Comparison of ENCODE assay signal across 8 cellular contexts in the genomic region with DNA sequence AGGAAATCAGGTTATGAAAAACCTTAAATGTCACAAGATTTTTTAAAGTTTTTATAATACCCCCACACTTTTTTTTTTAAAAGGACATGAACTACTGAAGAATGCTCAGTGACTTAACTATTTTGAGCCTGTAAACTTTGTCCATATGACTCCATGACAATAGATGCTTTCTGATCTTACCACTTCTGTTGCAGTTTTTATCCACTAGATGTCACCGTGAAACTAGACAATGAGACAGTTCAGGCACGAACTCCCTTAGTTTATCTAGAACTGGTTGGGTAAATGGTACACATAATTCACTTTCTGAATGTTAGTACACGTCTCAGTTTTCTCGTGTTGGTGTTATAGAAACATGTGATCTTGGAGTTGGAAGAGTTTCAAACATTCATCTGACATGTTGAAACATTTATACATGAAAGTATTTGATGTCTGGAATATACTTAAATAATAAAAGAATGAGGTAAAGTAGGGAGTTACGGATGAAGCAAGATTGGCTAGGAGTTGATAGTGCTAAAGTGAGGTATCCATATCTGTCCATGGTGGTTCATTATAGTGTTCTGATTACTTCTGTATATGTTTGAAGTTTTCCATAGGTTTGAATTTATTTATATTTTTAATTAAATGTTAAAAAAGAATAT. TPM values are rescaled to one million over a fixed set of nuclear protein-coding genes. Genes with fewer than 3 reads are reported as not detected.
DNase-seq lines count a peak whose midpoint lies in the region; ATAC-seq and TF ChIP-seq lines count a peak whose summit lies in the region.

No MANE protein-coding gene starts in this region.

- TF ChIP-seq CTCF in AG04449 (IDR thresholded peaks at IDR 0.05; ENCODE audit: insufficient read depth, low read length, missing control alignments), result peak; percentile 51
- TF ChIP-seq CTCF in GM12864 (IDR thresholded peaks at IDR 0.05; ENCODE audit: low read depth, low read length, missing control alignments), result peak; percentile 57
- peak; percentile 61 for TF ChIP-seq CTCF in HFF-Myc (IDR thresholded peaks at IDR 0.05; ENCODE audit: low read depth, low read length, missing control alignments)
- peak; percentile 84 for TF ChIP-seq CTCF in SK-N-SH (IDR thresholded peaks at IDR 0.05)
- peak; percentile 57 to 64 (median 59) for TF ChIP-seq CTCF in esophagus muscularis mucosa (IDR thresholded peaks at IDR 0.05)
- TF ChIP-seq CTCF in natural killer cell (IDR thresholded peaks at IDR 0.05), result peak; percentile 81

- H4K20me1 ChIP-seq in SK-N-SH (ENCODE audit: insufficient read depth), result no peaks in the 10 kb centered on the region

- peak; percentile 94 for TF ChIP-seq RAD21 in SK-N-SH (IDR thresholded peaks at IDR 0.05; ENCODE audit: low read length)

- POLR2A ChIA-PET in AG04449 (lab: Yijun Ruan, JAX), result no interaction called here
- POLR2A ChIA-PET in SK-N-SH (lab: Yijun Ruan, JAX), result no interaction called here

- H3K9me3 ChIP-seq in SK-N-SH, result no peaks in the 10 kb centered on the region
- H3K9me3 ChIP-seq in esophagus muscularis mucosa, result no peaks in the 10 kb centered on the region

- ATAC-seq in natural killer cell (peak; percentile 90 to 99 (median 97)), HG03039 (IDR thresholded peaks at IDR 0.05; ENCODE audit: unreplicated experiment) (no peak)

- H3K36me3 ChIP-seq in SK-N-SH (replicated peaks in 1 of 2; ENCODE audit: control insufficient read depth in 1 of 2, insufficient read depth in 2 of 2, low read length in 1 of 2), result no peaks in the 10 kb centered on the region
- H3K36me3 ChIP-seq in esophagus muscularis mucosa, result no peaks in the 10 kb centered on the region

- H3K4me3 ChIP-seq in AG04449 (ENCODE audit: low read depth, low read length) (no peak overlapping the region), GM12864 (ENCODE audit: low read depth, low read length) (no peak overlapping the region), HFF-Myc (replicated peaks; ENCODE audit: low read depth, low read length) (no peak overlapping the region), SK-N-SH (ENCODE audit: low read depth in 2 of 2, low read length in 1 of 2) (no peak overlapping the region), esophagus muscularis mucosa (no peak overlapping the region)

- H3K4me1 ChIP-seq in SK-N-SH (ENCODE audit: control insufficient read depth in 1 of 2, insufficient read depth in 2 of 2, low read depth in 1 of 2, low read length in 1 of 2) (no peaks in the 10 kb centered on the region), esophagus muscularis mucosa (no peaks in the 10 kb centered on the region)

- no peak overlapping the region for H3K9ac ChIP-seq in SK-N-SH

- intact Hi-C loops in esophagus muscularis mucosa (cut with DNase I), result loop anchor here (2.0 to 5.0 kb wide), 3 partner anchors 180 to 443 kb away; no protein-coding TSS in a partner anchor
- intact Hi-C loops in natural killer cell (cut with micrococcal nuclease), result loop anchor here (1.0 to 2.0 kb wide), 3 partner anchors 179 to 443 kb away; no protein-coding TSS in a partner anchor

- no peak overlapping the region for H3K27ac Mint-ChIP-seq in natural killer cell

- H3K9me2 ChIP-seq in SK-N-SH, result no peaks in the 10 kb centered on the region

- no peaks in the 10 kb centered on the region for H3K79me2 ChIP-seq in SK-N-SH (ENCODE audit: insufficient read depth)

- H3K27me3 ChIP-seq in SK-N-SH (ENCODE audit: insufficient read depth) (no peaks in the 10 kb centered on the region), esophagus muscularis mucosa (no peaks in the 10 kb centered on the region)

- H3F3A ChIP-seq in SK-N-SH (replicated peaks; ENCODE audit: insufficient read depth), result peaks cover 4% of the 10 kb centered on the region

- H3K4me1 Mint-ChIP-seq in natural killer cell, result no peaks in the 10 kb centered on the region

- no peak overlapping the region for H3K4me2 ChIP-seq in SK-N-SH

- no peak overlapping the region for H3K27ac ChIP-seq in SK-N-SH (ENCODE audit: low read depth in 2 of 2, low read length in 1 of 2)
- H3K27ac ChIP-seq in esophagus muscularis mucosa (replicated peaks in 1 of 4), result no peak overlapping the region

- no peak for TF ChIP-seq EP300 in SK-N-SH (IDR thresholded peaks at IDR 0.05; ENCODE audit: borderline replicate concordance in 1 of 2, low read depth in 1 of 2, low read length in 1 of 2)
- no peak for TF ChIP-seq EP300 in esophagus muscularis mucosa (IDR thresholded peaks at IDR 0.05)

- no peaks in the 10 kb centered on the region for H3K9me3 Mint-ChIP-seq in natural killer cell

- no peak overlapping the region for H3K4me3 Mint-ChIP-seq in natural killer cell

- 21% methylated on average over 5 of the region's 5 CpGs for WGBS in SK-N-SH (ENCODE audit: low lambda C conversion rate)
- 27% methylated on average over 5 of the region's 5 CpGs for WGBS in esophagus muscularis mucosa

- no peaks in the 10 kb centered on the region for H3K27me3 Mint-ChIP-seq in natural killer cell (ENCODE audit: low read depth in 2 of 2)

- CTCF ChIA-PET in AG04449 (lab: Yijun Ruan, JAX) (interaction anchor here (0.6 to 4.7 kb wide), 10 partner anchors 162 to 912 kb away, joined by 3 to 56 read pairs (median 12); no protein-coding TSS in a partner anchor), SK-N-SH (lab: Yijun Ruan, JAX) (interaction anchor here (0.7 to 3.6 kb wide), 2 partner anchors 179 to 467 kb away, joined by 3 to 21 read pairs; no protein-coding TSS in a partner anchor)

- DNase-seq in AG04449 (ENCODE audit: low read depth, low spot score), result peak; percentile 33
- DNase-seq in GM12864 (ENCODE audit: low read depth), result peak; percentile 40
- peak; percentile 75 for DNase-seq in HFF-Myc (ENCODE audit: extremely low read depth, low read depth)
- peak; percentile 89 for DNase-seq in NAMALWA (ENCODE audit: low spot score)
- peak; percentile 60 for DNase-seq in SK-N-SH
- no peak for DNase-seq in esophagus muscularis mucosa (ENCODE audit: extremely low spot score)
- no peak for DNase-seq in natural killer cell

- no peaks in the 10 kb centered on the region for H3K36me3 Mint-ChIP-seq in natural killer cell

- H2AFZ ChIP-seq in SK-N-SH (ENCODE audit: low read depth), result no peak overlapping the region

- TF ChIP-seq POLR2A in esophagus muscularis mucosa (IDR thresholded peaks at IDR 0.05; ENCODE audit: low read depth), result no peak

TF ChIP-seq in SK-N-SH, 30 proteins besides CTCF, POLR2A, EP300 and RAD21:
- TF ChIP-seq EZH2phosphoT487 (IDR thresholded peaks at IDR 0.05; ENCODE audit: borderline replicate concordance, low read depth), result no peak
- no peak for TF ChIP-seq NFIC (IDR thresholded peaks at IDR 0.05; ENCODE audit: borderline replicate concordance)
- no peak for TF ChIP-seq FOSL2 (IDR thresholded peaks at IDR 0.05; ENCODE audit: borderline replicate concordance, low read depth)
- 0 out of 2 replicates have a peak, but pooled peaks have one; percentile 30 for TF ChIP-seq RCOR1 (IDR thresholded peaks at IDR 0.05; ENCODE audit: low read length)
- TF ChIP-seq TAF1 (IDR thresholded peaks at IDR 0.05; ENCODE audit: borderline replicate concordance, low read depth, low read length), result no peak
- TF ChIP-seq FOXM1 (IDR thresholded peaks at IDR 0.05; ENCODE audit: low read depth), result no peak
- no peak for TF ChIP-seq FOXJ3 (CRISPR knock-in tag; IDR thresholded peaks at IDR 0.05)
- no peak for TF ChIP-seq JUND (IDR thresholded peaks at IDR 0.05)
- TF ChIP-seq ELF1 (IDR thresholded peaks at IDR 0.05), result no peak
- TF ChIP-seq TEAD4 (IDR thresholded peaks at IDR 0.05; ENCODE audit: borderline replicate concordance, insufficient read depth), result no peak
- TF ChIP-seq SMC3 (IDR thresholded peaks at IDR 0.05; ENCODE audit: low read depth, low read length), result peak; percentile 79
- no peak for TF ChIP-seq POLR2AphosphoS5 (IDR thresholded peaks at IDR 0.05; ENCODE audit: low read depth, low read length)
- TF ChIP-seq, protein P1, sequence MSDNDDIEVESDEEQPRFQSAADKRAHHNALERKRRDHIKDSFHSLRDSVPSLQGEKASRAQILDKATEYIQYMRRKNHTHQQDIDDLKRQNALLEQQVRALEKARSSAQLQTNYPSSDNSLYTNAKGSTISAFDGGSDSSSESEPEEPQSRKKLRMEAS (IDR thresholded peaks at IDR 0.05; ENCODE audit: low read depth), result no peak
- TF ChIP-seq MXI1 (IDR thresholded peaks at IDR 0.05; ENCODE audit: low read depth, low read length), result no peak
- TF ChIP-seq, protein P2, sequence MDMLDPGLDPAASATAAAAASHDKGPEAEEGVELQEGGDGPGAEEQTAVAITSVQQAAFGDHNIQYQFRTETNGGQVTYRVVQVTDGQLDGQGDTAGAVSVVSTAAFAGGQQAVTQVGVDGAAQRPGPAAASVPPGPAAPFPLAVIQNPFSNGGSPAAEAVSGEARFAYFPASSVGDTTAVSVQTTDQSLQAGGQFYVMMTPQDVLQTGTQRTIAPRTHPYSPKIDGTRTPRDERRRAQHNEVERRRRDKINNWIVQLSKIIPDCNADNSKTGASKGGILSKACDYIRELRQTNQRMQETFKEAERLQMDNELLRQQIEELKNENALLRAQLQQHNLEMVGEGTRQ (IDR thresholded peaks at IDR 0.05; ENCODE audit: borderline replicate concordance, low read depth, low read length), result no peak

RNA-seq across cellular contexts. Expression of a gene that starts 8.1 kb away (rescaled TPM):
- 0.69 and 0.91 TPM in 2 replicates for polyA plus RNA-seq in SK-N-SH (2012; rRNA removed)
- polyA plus RNA-seq in SK-N-SH (2012; cell fraction: cytosol; rRNA removed), result 0.88 and 1.0 TPM in 2 replicates
- polyA plus RNA-seq in SK-N-SH (2012; cell fraction: nucleus; rRNA removed), result 0.76 and 1.2 TPM in 2 replicates
- total RNA-seq in esophagus muscularis mucosa, result 1 to 10 TPM in 1 of 4 donors, under 1 TPM in 3; 0.42 to 1.6 (median 0.60) TPM
- total RNA-seq in natural killer cell, result 1 to 10 TPM; 3.8 to 4.7 (median 3.9) TPM

RNA-seq across cellular contexts. Expression of a gene that starts 26.2 kb away (rescaled TPM):
- not detected in 2 replicates for polyA plus RNA-seq in SK-N-SH (2012; rRNA removed)
- not detected in 2 replicates for polyA plus RNA-seq in SK-N-SH (2012; cell fraction: cytosol; rRNA removed)
- polyA plus RNA-seq in SK-N-SH (2012; cell fraction: nucleus; rRNA removed), result 0.01 and 0.07 TPM in 2 replicates
- total RNA-seq in esophagus muscularis mucosa, result 1 to 10 TPM in 3 of 4 donors, under 1 TPM in 1; 0.42 to 2.1 (median 1.1) TPM
- total RNA-seq in natural killer cell, result not detected

RNA-seq across cellular contexts. Expression of a gene that starts 43.0 kb away (rescaled TPM):
- polyA plus RNA-seq in SK-N-SH (2012; rRNA removed), result not detected in 2 replicates
- not detected in 2 replicates for polyA plus RNA-seq in SK-N-SH (2012; cell fraction: cytosol; rRNA removed)
- polyA plus RNA-seq in SK-N-SH (2012; cell fraction: nucleus; rRNA removed), result not detected in 2 replicates
- total RNA-seq in esophagus muscularis mucosa (not detected), natural killer cell (not detected)

Comparison
In these comparisons a context has a peak if more than half of its experiments do, and no peak if none do; other contexts are left out.
1. DNase-seq: peak in AG04449 (single experiment), GM12864 (single experiment), HFF-Myc (single experiment), NAMALWA (single experiment) and SK-N-SH (single experiment); none in esophagus muscularis mucosa (single experiment) and natural killer cell (single experiment).
2. Peak in every context shown above with its lines, with median percentiles within 50 percentile points of each other: CTCF ChIP-seq.